In the genomic region with DNA sequence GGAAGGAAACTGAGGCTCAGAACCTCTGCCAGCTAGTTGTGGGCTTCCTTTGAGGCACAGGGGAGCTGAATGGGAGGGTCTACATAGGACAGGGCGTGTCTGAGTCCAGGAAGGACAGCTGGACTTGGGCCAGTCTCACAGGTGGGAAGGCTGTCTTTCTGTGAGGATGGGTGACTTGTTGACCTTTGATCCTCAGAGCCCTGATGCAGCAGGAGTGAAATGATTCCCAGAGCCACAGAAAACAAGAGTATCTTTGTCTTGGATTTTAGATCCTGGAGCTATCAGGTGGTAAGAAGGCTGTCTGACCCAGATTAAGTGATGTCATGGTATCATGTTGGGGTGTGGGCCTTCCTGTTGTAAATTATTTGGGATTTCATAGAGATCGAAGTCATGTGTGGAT, we compare ENCODE assay signal across 1 cellular context.
TF ChIP-seq lines count a peak whose summit lies in the region.

No MANE protein-coding gene starts in this region.

TF ChIP-seq in HepG2, 621 proteins besides CTCF, POLR2A, EP300 and RAD21:
- TF ChIP-seq NR2C2 (CRISPR knock-in tag; IDR thresholded peaks at IDR 0.05; ENCODE audit: borderline replicate concordance), result peak; percentile 41; the same call in 1 of the 2 replicates
- 0 out of 2 replicates have a peak, but pooled peaks have one; percentile 49 for TF ChIP-seq NR2F6 (IDR thresholded peaks at IDR 0.05)
- TF ChIP-seq NR2F6 (CRISPR knock-in tag; IDR thresholded peaks at IDR 0.05), result peak; percentile 86
- TF ChIP-seq REL (CRISPR knock-in tag; conservative IDR thresholded peaks at IDR 0.05), result no peak
- TF ChIP-seq ATF7 (IDR thresholded peaks at IDR 0.05), result peak; percentile 54; the same call in 1 of the 2 replicates
- no peak for TF ChIP-seq ATF7 (CRISPR knock-in tag; IDR thresholded peaks at IDR 0.05)
- no peak for TF ChIP-seq ZNF720 (CRISPR knock-in tag; IDR thresholded peaks at IDR 0.05)
- TF ChIP-seq, protein P1, sequence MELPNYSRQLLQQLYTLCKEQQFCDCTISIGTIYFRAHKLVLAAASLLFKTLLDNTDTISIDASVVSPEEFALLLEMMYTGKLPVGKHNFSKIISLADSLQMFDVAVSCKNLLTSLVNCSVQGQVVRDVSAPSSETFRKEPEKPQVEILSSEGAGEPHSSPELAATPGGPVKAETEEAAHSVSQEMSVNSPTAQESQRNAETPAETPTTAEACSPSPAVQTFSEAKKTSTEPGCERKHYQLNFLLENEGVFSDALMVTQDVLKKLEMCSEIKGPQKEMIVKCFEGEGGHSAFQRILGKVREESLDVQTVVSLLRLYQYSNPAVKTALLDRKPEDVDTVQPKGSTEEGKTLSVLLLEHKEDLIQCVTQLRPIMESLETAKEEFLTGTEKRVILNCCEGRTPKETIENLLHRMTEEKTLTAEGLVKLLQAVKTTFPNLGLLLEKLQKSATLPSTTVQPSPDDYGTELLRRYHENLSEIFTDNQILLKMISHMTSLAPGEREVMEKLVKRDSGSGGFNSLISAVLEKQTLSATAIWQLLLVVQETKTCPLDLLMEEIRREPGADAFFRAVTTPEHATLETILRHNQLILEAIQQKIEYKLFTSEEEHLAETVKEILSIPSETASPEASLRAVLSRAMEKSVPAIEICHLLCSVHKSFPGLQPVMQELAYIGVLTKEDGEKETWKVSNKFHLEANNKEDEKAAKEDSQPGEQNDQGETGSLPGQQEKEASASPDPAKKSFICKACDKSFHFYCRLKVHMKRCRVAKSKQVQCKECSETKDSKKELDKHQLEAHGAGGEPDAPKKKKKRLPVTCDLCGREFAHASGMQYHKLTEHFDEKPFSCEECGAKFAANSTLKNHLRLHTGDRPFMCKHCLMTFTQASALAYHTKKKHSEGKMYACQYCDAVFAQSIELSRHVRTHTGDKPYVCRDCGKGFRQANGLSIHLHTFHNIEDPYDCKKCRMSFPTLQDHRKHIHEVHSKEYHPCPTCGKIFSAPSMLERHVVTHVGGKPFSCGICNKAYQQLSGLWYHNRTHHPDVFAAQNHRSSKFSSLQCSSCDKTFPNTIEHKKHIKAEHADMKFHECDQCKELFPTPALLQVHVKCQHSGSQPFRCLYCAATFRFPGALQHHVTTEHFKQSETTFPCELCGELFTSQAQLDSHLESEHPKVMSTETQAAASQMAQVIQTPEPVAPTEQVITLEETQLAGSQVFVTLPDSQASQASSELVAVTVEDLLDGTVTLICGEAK (IDR thresholded peaks at IDR 0.05), result no peak
- TF ChIP-seq, protein P1 (CRISPR knock-in tag; IDR thresholded peaks at IDR 0.05), result no peak
- peak; percentile 20 for TF ChIP-seq XRCC5 (optimal IDR thresholded peaks at IDR 0.05; ENCODE audit: low read length)
- peak; percentile 64; the same call in 1 of the 2 replicates for TF ChIP-seq SP5 (CRISPR knock-in tag; IDR thresholded peaks at IDR 0.05; ENCODE audit: borderline replicate concordance, low read depth)
- no peak for TF ChIP-seq CENPT (CRISPR knock-in tag; IDR thresholded peaks at IDR 0.05; ENCODE audit: low read depth)
- 0 out of 2 replicates have a peak, but pooled peaks have one; percentile 10 for TF ChIP-seq RXRB (CRISPR knock-in tag; IDR thresholded peaks at IDR 0.05; ENCODE audit: borderline replicate concordance)
- peak; percentile 50; the same call in 1 of the 2 replicates for TF ChIP-seq HMG20A (CRISPR knock-in tag; IDR thresholded peaks at IDR 0.05; ENCODE audit: borderline replicate concordance)
- peak; percentile 62; the same call in 1 of the 2 replicates for TF ChIP-seq ARID5B (CRISPR knock-in tag; IDR thresholded peaks at IDR 0.05)
- TF ChIP-seq RFX5 (IDR thresholded peaks at IDR 0.05; ENCODE audit: low read depth, low read length), result no peak
- TF ChIP-seq HDAC2 (CRISPR knock-in tag; IDR thresholded peaks at IDR 0.05), result peak; percentile 16; the same call in 1 of the 2 replicates
- TF ChIP-seq FOXA1 (IDR thresholded peaks at IDR 0.05), result no peak
- TF ChIP-seq FOXA1 (CRISPR knock-in tag; IDR thresholded peaks at IDR 0.05), result peak; percentile 37; the same call in 1 of the 2 replicates
- TF ChIP-seq, protein P2, sequence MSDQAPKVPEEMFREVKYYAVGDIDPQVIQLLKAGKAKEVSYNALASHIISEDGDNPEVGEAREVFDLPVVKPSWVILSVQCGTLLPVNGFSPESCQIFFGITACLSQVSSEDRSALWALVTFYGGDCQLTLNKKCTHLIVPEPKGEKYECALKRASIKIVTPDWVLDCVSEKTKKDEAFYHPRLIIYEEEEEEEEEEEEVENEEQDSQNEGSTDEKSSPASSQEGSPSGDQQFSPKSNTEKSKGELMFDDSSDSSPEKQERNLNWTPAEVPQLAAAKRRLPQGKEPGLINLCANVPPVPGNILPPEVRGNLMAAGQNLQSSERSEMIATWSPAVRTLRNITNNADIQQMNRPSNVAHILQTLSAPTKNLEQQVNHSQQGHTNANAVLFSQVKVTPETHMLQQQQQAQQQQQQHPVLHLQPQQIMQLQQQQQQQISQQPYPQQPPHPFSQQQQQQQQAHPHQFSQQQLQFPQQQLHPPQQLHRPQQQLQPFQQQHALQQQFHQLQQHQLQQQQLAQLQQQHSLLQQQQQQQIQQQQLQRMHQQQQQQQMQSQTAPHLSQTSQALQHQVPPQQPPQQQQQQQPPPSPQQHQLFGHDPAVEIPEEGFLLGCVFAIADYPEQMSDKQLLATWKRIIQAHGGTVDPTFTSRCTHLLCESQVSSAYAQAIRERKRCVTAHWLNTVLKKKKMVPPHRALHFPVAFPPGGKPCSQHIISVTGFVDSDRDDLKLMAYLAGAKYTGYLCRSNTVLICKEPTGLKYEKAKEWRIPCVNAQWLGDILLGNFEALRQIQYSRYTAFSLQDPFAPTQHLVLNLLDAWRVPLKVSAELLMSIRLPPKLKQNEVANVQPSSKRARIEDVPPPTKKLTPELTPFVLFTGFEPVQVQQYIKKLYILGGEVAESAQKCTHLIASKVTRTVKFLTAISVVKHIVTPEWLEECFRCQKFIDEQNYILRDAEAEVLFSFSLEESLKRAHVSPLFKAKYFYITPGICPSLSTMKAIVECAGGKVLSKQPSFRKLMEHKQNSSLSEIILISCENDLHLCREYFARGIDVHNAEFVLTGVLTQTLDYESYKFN (CRISPR knock-in tag; conservative IDR thresholded peaks at IDR 0.05), result peak; percentile 48
- TF ChIP-seq HES4 (CRISPR knock-in tag; IDR thresholded peaks at IDR 0.05; ENCODE audit: borderline replicate concordance), result no peak
- peak; percentile 36; the same call in 1 of the 2 replicates for TF ChIP-seq SAP130 (CRISPR knock-in tag; IDR thresholded peaks at IDR 0.05; ENCODE audit: low read depth)
- TF ChIP-seq DMAP1 (CRISPR knock-in tag; IDR thresholded peaks at IDR 0.05), result 0 out of 2 replicates have a peak, but pooled peaks have one; percentile 36
- peak; percentile 41; the same call in 1 of the 2 replicates for TF ChIP-seq ETV5 (CRISPR knock-in tag; IDR thresholded peaks at IDR 0.05; ENCODE audit: borderline replicate concordance)
- 0 out of 2 replicates have a peak, but pooled peaks have one; percentile 10 for TF ChIP-seq CREM (IDR thresholded peaks at IDR 0.05)
- TF ChIP-seq CREM (CRISPR knock-in tag; IDR thresholded peaks at IDR 0.05), result no peak
- TF ChIP-seq RARA (CRISPR knock-in tag; IDR thresholded peaks at IDR 0.05), result 0 out of 2 replicates have a peak, but pooled peaks have one; percentile 25
- TF ChIP-seq HNF4G (IDR thresholded peaks at IDR 0.05; ENCODE audit: borderline replicate concordance, low read depth, low read length), result 0 out of 2 replicates have a peak, but pooled peaks have one; percentile 36
- no peak; the same call in 1 of the 2 replicates for TF ChIP-seq HNF4G (CRISPR knock-in tag; IDR thresholded peaks at IDR 0.05; ENCODE audit: borderline replicate concordance, low read depth)
- peak in 1 of 2 experiments; percentile 58; a peak in 1 of 4 replicates for TF ChIP-seq NR2F1 (CRISPR knock-in tag; IDR thresholded peaks at IDR 0.05)
- TF ChIP-seq FOSL2 (CRISPR knock-in tag; IDR thresholded peaks at IDR 0.05), result peak; percentile 7; the same call in 1 of the 2 replicates
- TF ChIP-seq HNF4A (CRISPR knock-in tag; IDR thresholded peaks at IDR 0.05), result peak; percentile 75
- peak; percentile 54 for TF ChIP-seq GATAD2A (CRISPR knock-in tag; IDR thresholded peaks at IDR 0.05)
- TF ChIP-seq FOXK2 (IDR thresholded peaks at IDR 0.05), result 0 out of 2 replicates have a peak, but pooled peaks have one; percentile 44
- 0 out of 2 replicates have a peak, but pooled peaks have one; percentile 18 for TF ChIP-seq SALL1 (CRISPR knock-in tag; IDR thresholded peaks at IDR 0.05)
- TF ChIP-seq, protein P3, sequence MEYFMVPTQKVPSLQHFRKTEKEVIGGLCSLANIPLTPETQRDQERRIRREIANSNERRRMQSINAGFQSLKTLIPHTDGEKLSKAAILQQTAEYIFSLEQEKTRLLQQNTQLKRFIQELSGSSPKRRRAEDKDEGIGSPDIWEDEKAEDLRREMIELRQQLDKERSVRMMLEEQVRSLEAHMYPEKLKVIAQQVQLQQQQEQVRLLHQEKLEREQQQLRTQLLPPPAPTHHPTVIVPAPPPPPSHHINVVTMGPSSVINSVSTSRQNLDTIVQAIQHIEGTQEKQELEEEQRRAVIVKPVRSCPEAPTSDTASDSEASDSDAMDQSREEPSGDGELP (IDR thresholded peaks at IDR 0.05; ENCODE audit: borderline replicate concordance, low read depth), result peak; percentile 72; the same call in 1 of the 2 replicates
TF ChIP-seq in HepG2: peak in this region for 24.
